In the genomic region with DNA sequence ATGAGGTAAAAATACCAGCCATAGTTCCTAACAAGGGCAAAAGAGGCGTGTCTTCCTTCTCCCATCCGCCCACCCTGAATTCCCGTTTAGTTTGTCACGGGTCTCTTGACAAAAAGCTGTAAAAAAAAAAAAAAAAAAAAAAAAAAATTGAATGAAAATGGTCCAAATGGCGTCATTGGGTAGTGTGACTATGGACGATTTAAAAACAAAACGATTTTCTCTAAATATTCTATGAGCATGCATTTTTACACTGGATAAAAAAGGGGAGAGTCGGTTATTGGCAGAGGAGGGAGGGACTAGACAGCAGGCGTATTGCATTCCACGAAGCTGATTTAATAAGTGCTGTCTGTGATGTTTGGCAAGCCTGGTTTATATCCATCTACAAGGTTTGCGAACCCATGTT, we compare ENCODE assay signal across 9 cellular contexts. TPM values are rescaled to one million over a fixed set of nuclear protein-coding genes. Genes with fewer than 3 reads are reported as not detected.
DNase-seq lines count a peak whose midpoint lies in the region; ATAC-seq, FAIRE-seq and TF ChIP-seq lines count a peak whose summit lies in the region.
"Had no signal": no experiment of that assay in that cellular context is flagged by ENCODE, and none has a peak within 500 bp of the region (broad histone marks: within the 10 kb centered on the region; RNA-seq: fewer than 3 reads in every experiment).

A gene (plus strand): TSS at position 338 of the 403 bp plus-strand sequence. CDS start 35,214 bp downstream, outside the sequence.

- SMC1A ChIA-PET in GM12878 (lab: Charles Lee; ENCODE audit: uncharacterized antibody, unreplicated experiment) = no interaction called here

- peak; percentile 88 for DNase-seq in NCI-H1694 treated with DMSO at 0.1 percent for 48 hours (lab: John Stamatoyannopoulos, UW)
- DNase-seq in GM12878 (ENCODE audit: low read depth, low spot score) = no peak
- DNase-seq in islet precursor cell = peak; percentile 52
- no peak for DNase-seq in activated CD4-positive, CD25-positive, alpha-beta regulatory T cell treated with anti-CD3 and anti-CD28 coated beads, Interleukin-2, amount 50 U/mL, for 72 hours

- peaks cover 7% of the 10 kb centered on the region for H3K27me3 ChIP-seq in DOHH2 (ENCODE audit: control insufficient read depth, low read length)
- H3K27me3 ChIP-seq in GM12878 (replicated peaks in 1 of 2; ENCODE audit: control insufficient read depth in 2 of 2, insufficient read depth in 2 of 2, low read length in 1 of 2) = no peaks in the 10 kb centered on the region
- peaks cover 0 to 14% of the 10 kb centered on the region in 2 donors for H3K27me3 ChIP-seq in stomach smooth muscle (ENCODE audit: control insufficient read depth in 1 of 2, insufficient read depth in 2 of 2, low read length in 2 of 2)

- CTCF ChIA-PET in GM12878 (lab: Yijun Ruan, JAX) = no interaction called here

- no peaks in the 10 kb centered on the region for H3K4me1 ChIP-seq in DOHH2 (ENCODE audit: control insufficient read depth, low read length)
- no peaks in the 10 kb centered on the region for H3K4me1 ChIP-seq in GM12878 (ENCODE audit: control insufficient read depth, insufficient read depth, low read length)
- H3K4me1 ChIP-seq in stomach smooth muscle (ENCODE audit: control insufficient read depth, insufficient read depth, low read length) = peaks cover 10% of the 10 kb centered on the region

- peak within 1 kb of the TSS; percentile 12; the same call in 1 of the 2 replicates for H2AFZ ChIP-seq in GM12878 (ENCODE audit: control insufficient read depth, low read depth, low read length)

- H3K9me3 ChIP-seq in DOHH2 (ENCODE audit: control insufficient read depth, insufficient read depth, low read length) = no peaks in the 10 kb centered on the region
- H3K9me3 ChIP-seq in GM12878 (replicated peaks; ENCODE audit: control insufficient read depth, insufficient read depth, low read length) = no peaks in the 10 kb centered on the region; the same call in 2 of the 3 replicates
- H3K9me3 ChIP-seq in stomach smooth muscle (ENCODE audit: control insufficient read depth in 2 of 2, low read length in 2 of 2) = no peaks in the 10 kb centered on the region

- peak within 1 kb of the TSS; percentile 54 for H3K4me3 ChIP-seq in DOHH2 (ENCODE audit: low read length)
- H3K4me3 ChIP-seq in GM12878 = no peak within 1 kb of the TSS
- peak within 1 kb of the TSS; percentile 72 to 81 for H3K4me3 ChIP-seq in stomach smooth muscle (ENCODE audit: low read length in 2 of 2)
- H3K4me3 ChIP-seq: K562 had no signal

- ATAC-seq in GM12878 (no peak), GM18502 (IDR thresholded peaks at IDR 0.05; ENCODE audit: poor library complexity, unreplicated experiment) (no peak), HG03159 (IDR thresholded peaks at IDR 0.05; ENCODE audit: unreplicated experiment) (no peak)
- ATAC-seq: K562 had no signal

- RAD21 ChIA-PET in GM12878 (lab: Charles Lee; ENCODE audit: unreplicated experiment) = no interaction called here

- H3K79me2 ChIP-seq in DOHH2 (ENCODE audit: control insufficient read depth, low read length) (no peaks in the 10 kb centered on the region), GM12878 (ENCODE audit: control insufficient read depth, insufficient read depth, low read length) (no peaks in the 10 kb centered on the region)

- no peak for TF ChIP-seq EP300 in GM12878 (IDR thresholded peaks at IDR 0.05; ENCODE audit: borderline replicate concordance in 1 of 2, control insufficient read depth in 1 of 2, low read depth in 2 of 2, low read length in 2 of 2)

- no peak for TF ChIP-seq CTCF in DOHH2 (IDR thresholded peaks at IDR 0.05; ENCODE audit: low read depth, low read length, poor library complexity, severe bottlenecking)
- TF ChIP-seq CTCF in GM12878 (IDR thresholded peaks at IDR 0.05 in 2 of 3, conservative IDR thresholded peaks at IDR 0.05 in 1 of 3; ENCODE audit: control insufficient read depth in 2 of 3, extremely low read depth in 1 of 3, insufficient read depth in 1 of 3, low read depth in 3 of 3, low read length in 3 of 3) = no peak

- H3F3A ChIP-seq in DOHH2 (ENCODE audit: control insufficient read depth, insufficient read depth) = no peaks in the 10 kb centered on the region

- no peaks in the 10 kb centered on the region for H4K20me1 ChIP-seq in DOHH2 (ENCODE audit: control insufficient read depth, insufficient read depth, low read depth, low read length)
- H4K20me1 ChIP-seq in GM12878 (ENCODE audit: control insufficient read depth, insufficient read depth) = no peaks in the 10 kb centered on the region

- TF ChIP-seq RAD21 in GM12878 (IDR thresholded peaks at IDR 0.05; ENCODE audit: insufficient read depth, low read depth, low read length) = no peak

- H3K27ac ChIP-seq in DOHH2 (ENCODE audit: low read depth, low read length) (no peak within 1 kb of the TSS), GM12878 (ENCODE audit: control insufficient read depth, insufficient read depth) (no peak within 1 kb of the TSS), stomach smooth muscle (ENCODE audit: low read length) (peak within 1 kb of the TSS; percentile 64)

- BruUV-seq in GM12878 (replicated peaks; lab: Mats Ljungman, UMichigan) = no TSS peak

- H3K36me3 ChIP-seq in DOHH2 (ENCODE audit: control insufficient read depth, low read length) = no peaks in the 10 kb centered on the region
- no peaks in the 10 kb centered on the region for H3K36me3 ChIP-seq in GM12878 (ENCODE audit: control insufficient read depth in 2 of 2, insufficient read depth in 2 of 2, low read length in 1 of 2)
- no peaks in the 10 kb centered on the region for H3K36me3 ChIP-seq in stomach smooth muscle (ENCODE audit: control insufficient read depth in 2 of 2, insufficient read depth in 2 of 2, low read length in 2 of 2)

- in situ Hi-C loops in GM12878 (cut with MboI) = no loop called here

- peak within 1 kb of the TSS; percentile 45 for H3K4me2 ChIP-seq in DOHH2 (ENCODE audit: low read length)
- no peak within 1 kb of the TSS for H3K4me2 ChIP-seq in GM12878 (ENCODE audit: control insufficient read depth, insufficient read depth)

- no peak for TF ChIP-seq POLR2A in GM12878 (IDR thresholded peaks at IDR 0.05; ENCODE audit: low read depth, low read length)

- POLR2A ChIA-PET in GM12878 (lab: Charles Lee) = no interaction called here

- WGBS in GM12878 (ENCODE audit: insufficient coverage, insufficient replicate concordance, low lambda C conversion rate, missing lambda C conversion rate) = 37% methylated on average over 7 of the region's 11 CpGs

- H3K9ac ChIP-seq in GM12878 (ENCODE audit: control insufficient read depth, insufficient read depth, low read length) (no peak within 1 kb of the TSS), stomach smooth muscle (ENCODE audit: low read length in 2 of 2) (peak within 1 kb of the TSS; percentile 42 to 60)

- intact Hi-C loops in GM12878 (cut with micrococcal nuclease; ENCODE audit: unreplicated experiment) = no loop called here

- no peak for FAIRE-seq in GM12878 (lab: Jason Lieb, UNC)
- FAIRE-seq: K562 had no signal

- no peaks in the 10 kb centered on the region for H3K9me2 ChIP-seq in DOHH2 (replicated peaks; ENCODE audit: control insufficient read depth, low read length)

TF ChIP-seq in GM12878, 131 proteins besides CTCF, POLR2A, EP300 and RAD21:
- TF ChIP-seq ETV6 (conservative IDR thresholded peaks at IDR 0.05 in 1 of 2, IDR thresholded peaks at IDR 0.05 in 1 of 2; ENCODE audit: borderline replicate concordance in 1 of 2, low read depth in 1 of 2) = no peak
- TF ChIP-seq KAT2A (conservative IDR thresholded peaks at IDR 0.05; ENCODE audit: control insufficient read depth, low read depth, low read length) = no peak
- TF ChIP-seq ZNF622 (IDR thresholded peaks at IDR 0.05) = no peak
- no peak for TF ChIP-seq TARDBP (IDR thresholded peaks at IDR 0.05; ENCODE audit: borderline replicate concordance)
- TF ChIP-seq MTA3 (IDR thresholded peaks at IDR 0.05; ENCODE audit: borderline replicate concordance, low read length) = no peak
- TF ChIP-seq NR2C2 (IDR thresholded peaks at IDR 0.05; ENCODE audit: borderline replicate concordance, control insufficient read depth, insufficient read length, low read depth) = no peak
- no peak for TF ChIP-seq JUND (IDR thresholded peaks at IDR 0.05; ENCODE audit: low read depth, low read length)
- TF ChIP-seq HCFC1 (IDR thresholded peaks at IDR 0.05; ENCODE audit: low read length) = no peak

RNA-seq across cellular contexts. Expression of the gene that starts here (rescaled TPM):
- total RNA-seq in GM12878 (2013; cell fraction: nucleolus; rRNA removed) = not detected in 2 replicates
- not detected in 2 replicates for total RNA-seq in GM12878 (2014; rRNA removed)
- not detected in 2 replicates for total RNA-seq in GM12878 (2014; rRNA removed; fragmentation: Illumina TruSeq; extraction: Trizol)
- not detected in 2 replicates for total RNA-seq in GM12878 (2021)
- not detected for polyA plus RNA-seq in GM12878 (2011; ENCODE audit: low read depth)
- 0.81 and 1.4 TPM in 2 replicates for polyA plus RNA-seq in GM12878 (2011; rRNA removed)
- polyA plus RNA-seq in GM12878 (2011; cell fraction: cytosol; rRNA removed) = 0.15 and 0.24 TPM in 2 replicates
- polyA plus RNA-seq in GM12878 (2011; cell fraction: nucleus; rRNA removed) = 0.23 and 0.31 TPM in 2 replicates
- not detected in 2 replicates for polyA plus RNA-seq in GM12878 (2012)
- polyA plus RNA-seq in GM12878 (2014; fragmentation: Illumina TruSeq; extraction: Trizol) = not detected in 2 replicates
- polyA plus RNA-seq in GM12878 (2014; fragmentation: Nextera tagmentation; extraction: Ambion mirVana) = not detected
- not detected in 2 replicates for polyA plus RNA-seq in GM12878 (2014; rRNA removed)
- not detected for polyA plus RNA-seq in GM12878 (2016; fragmentation: Nextera tagmentation; extraction: Ambion mirVana)
- 0.37 TPM in 1 of 2 replicates, not detected in the other for polyA minus RNA-seq in GM12878 (2011; rRNA and poly(A)+ RNA removed)
- polyA minus RNA-seq in GM12878 (2011; cell fraction: cytosol; rRNA and poly(A)+ RNA removed) = not detected in 2 replicates
- 0.10 TPM in 1 of 2 replicates, not detected in the other for polyA minus RNA-seq in GM12878 (2011; cell fraction: nucleus; rRNA and poly(A)+ RNA removed)

Comparison
In these comparisons a context has a peak if more than half of its experiments do, and no peak if none do; other contexts are left out.
1. DNase-seq: peak in NCI-H1694 treated with DMSO at 0.1 percent for 48 hours (single experiment) and islet precursor cell (single experiment); none in GM12878 (single experiment) and activated CD4-positive, CD25-positive, alpha-beta regulatory T cell treated with anti-CD3 and anti-CD28 coated beads, Interleukin-2, amount 50 U/mL, for 72 hours (single experiment).